In the genomic region with DNA sequence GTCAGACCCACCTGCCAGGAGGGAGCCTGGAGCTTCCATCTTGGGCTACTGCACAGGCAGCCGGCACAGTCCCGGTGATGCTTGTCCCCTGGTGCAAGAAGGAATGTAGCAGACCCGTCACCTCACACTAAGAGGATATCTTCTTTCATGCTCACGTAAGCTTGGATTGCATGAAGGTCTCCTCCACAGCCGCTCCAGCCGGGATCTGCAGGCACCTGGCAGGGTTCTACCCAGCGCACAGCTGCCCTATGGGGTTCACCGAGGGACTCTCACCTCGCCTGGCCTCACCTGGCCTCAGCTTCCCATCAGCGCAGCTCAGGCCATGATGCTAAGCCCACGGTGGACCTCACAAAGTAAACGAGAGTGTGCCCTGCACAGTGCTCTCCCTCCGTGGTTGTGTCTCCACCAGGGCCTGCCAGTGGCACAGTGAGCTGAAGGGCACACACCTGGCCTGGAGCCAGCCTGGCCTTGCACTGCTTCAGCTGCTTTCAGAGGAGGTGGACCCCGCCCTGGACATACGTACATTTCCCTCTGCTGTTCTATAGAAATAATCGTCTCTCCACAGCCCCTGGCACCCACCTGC, we compare ENCODE assay signal across 27 cellular contexts.
DNase-seq lines count a peak whose midpoint lies in the region; ATAC-seq and TF ChIP-seq lines count a peak whose summit lies in the region.
"Had no signal": no experiment of that assay in that cellular context is flagged by ENCODE, and none has a peak within 500 bp of the region (broad histone marks: within the 10 kb centered on the region; RNA-seq: fewer than 3 reads in every experiment).

No MANE protein-coding gene starts in this region.

- peak; percentile 15 for DNase-seq in activated T-cell treated with anti-CD3 and anti-CD28 coated beads, Interleukin-2, amount 50 U/mL, for 24 hours
- DNase-seq in activated T-cell treated with anti-CD3 and anti-CD28 coated beads, Interleukin-2, amount 50 U/mL, for 4 hours: no peak
- DNase-seq in activated B cell treated with CpG ODN at 0.5 μM for 24 hours (peak; percentile 9), left kidney (ENCODE audit: low read depth, low spot score) (peak; percentile 78), type B pancreatic cell (ENCODE audit: extremely low spot score, unreplicated experiment) (peak; percentile 39), hepatocyte (ENCODE audit: low spot score) (no peak), globus pallidus (ENCODE audit: low spot score) (no peak)
- DNase-seq in stimulated activated CD4-positive, alpha-beta T cell treated with anti-CD3 and anti-CD28 coated beads, Interleukin-2, amount 100 ng/mL, for 24 hours: no peak
- DNase-seq: ACHN; activated CD4-positive, alpha-beta memory T cell treated with anti-CD3 and anti-CD28 coated beads, Interleukin-2, amount 10 ng/mL, durations not matched to agents 7 days and 5 days; activated naive CD4-positive, alpha-beta T cell treated with anti-CD3 and anti-CD28 coated beads for 36 hours; activated T-cell treated with anti-CD3 and anti-CD28 coated beads, Interleukin-2, amount 50 U/mL, for 1 hour; anterior cingulate cortex; C1 segment of cervical spinal cord; caudate nucleus; DND-41; GM23248; MG63; midbrain; NCI-H2081; NCI-H345; SHP77 treated with DMSO at 0.1 percent for 48 hours; transverse colon had no signal

- no peak for TF ChIP-seq CTCF in activated B cell treated with CpG ODN at 0.5 μM for 24 hours (IDR thresholded peaks at IDR 0.05)
- TF ChIP-seq CTCF in type B pancreatic cell (conservative IDR thresholded peaks at IDR 0.05): no peak
- TF ChIP-seq CTCF in hepatocyte (IDR thresholded peaks at IDR 0.05; ENCODE audit: poor library complexity): no peak

- H3K27ac ChIP-seq in hepatocyte: no peak overlapping the region
- H3K27ac ChIP-seq: GM23248, heart left ventricle had no signal

- H3K36me3 ChIP-seq in hepatocyte (replicated peaks; ENCODE audit: insufficient read depth, low read depth): no peaks in the 10 kb centered on the region
- H3K36me3 ChIP-seq: MG63, transverse colon had no signal

- CTCF ChIA-PET in activated B cell treated with CpG ODN at 0.5 μM for 24 hours (lab: Charles Lee): no interaction called here

- no peaks in the 10 kb centered on the region for H3K36me3 Mint-ChIP-seq in activated T-cell treated with anti-CD3 and anti-CD28 coated beads, Interleukin-2, amount 50 U/mL, for 24 hours (ENCODE audit: low read depth)
- peaks cover 3% of the 10 kb centered on the region for H3K36me3 Mint-ChIP-seq in activated T-cell treated with anti-CD3 and anti-CD28 coated beads, Interleukin-2, amount 50 U/mL, for 4 hours (ENCODE audit: insufficient read depth)
- H3K36me3 Mint-ChIP-seq in activated B cell treated with CpG ODN at 0.5 μM for 24 hours (ENCODE audit: low read depth): no peaks in the 10 kb centered on the region
- no peaks in the 10 kb centered on the region for H3K36me3 Mint-ChIP-seq in type B pancreatic cell

- no peak overlapping the region for H3K4me3 Mint-ChIP-seq in activated T-cell treated with anti-CD3 and anti-CD28 coated beads, Interleukin-2, amount 50 U/mL, for 24 hours
- H3K4me3 Mint-ChIP-seq in activated T-cell treated with anti-CD3 and anti-CD28 coated beads, Interleukin-2, amount 50 U/mL, for 4 hours: no peak overlapping the region
- H3K4me3 Mint-ChIP-seq in activated B cell treated with CpG ODN at 0.5 μM for 24 hours (no peak overlapping the region), type B pancreatic cell (no peak overlapping the region)
- H3K4me3 Mint-ChIP-seq: activated CD4-positive, alpha-beta memory T cell treated with anti-CD3 and anti-CD28 coated beads, Interleukin-2, amount 10 ng/mL, durations not matched to agents 7 days and 5 days; activated naive CD4-positive, alpha-beta T cell treated with anti-CD3 and anti-CD28 coated beads for 36 hours; naive thymus-derived CD8-positive, alpha-beta T cell had no signal

- H4K20me1 ChIP-seq in hepatocyte (ENCODE audit: insufficient read depth, poor library complexity, severe bottlenecking): no peaks in the 10 kb centered on the region

- peaks cover 9% of the 10 kb centered on the region for H3K4me1 ChIP-seq in hepatocyte (ENCODE audit: insufficient read depth)

- no peaks in the 10 kb centered on the region for H3K4me1 Mint-ChIP-seq in activated T-cell treated with anti-CD3 and anti-CD28 coated beads, Interleukin-2, amount 50 U/mL, for 24 hours (ENCODE audit: low read depth)
- no peaks in the 10 kb centered on the region for H3K4me1 Mint-ChIP-seq in activated T-cell treated with anti-CD3 and anti-CD28 coated beads, Interleukin-2, amount 50 U/mL, for 4 hours (ENCODE audit: low read depth)
- no peaks in the 10 kb centered on the region for H3K4me1 Mint-ChIP-seq in activated B cell treated with CpG ODN at 0.5 μM for 24 hours
- H3K4me1 Mint-ChIP-seq in type B pancreatic cell (ENCODE audit: unreplicated experiment): peaks cover 7% of the 10 kb centered on the region
- H3K4me1 Mint-ChIP-seq: activated CD4-positive, alpha-beta memory T cell treated with anti-CD3 and anti-CD28 coated beads, Interleukin-2, amount 10 ng/mL, durations not matched to agents 7 days and 5 days had no signal

- POLR2A ChIA-PET in activated B cell treated with CpG ODN at 0.5 μM for 24 hours (lab: Charles Lee): no interaction called here

- H3K4me2 ChIP-seq in hepatocyte: no peak overlapping the region

- no peaks in the 10 kb centered on the region for H3K27me3 ChIP-seq in hepatocyte
- H3K27me3 ChIP-seq: heart left ventricle, MG63, transverse colon had no signal

- no peak for ATAC-seq in activated T-cell treated with anti-CD3 and anti-CD28 coated beads, Interleukin-2, amount 50 U/mL, for 4 hours
- ATAC-seq in activated B cell treated with CpG ODN at 0.5 μM for 24 hours (ENCODE audit: low read depth): no peak
- ATAC-seq: activated CD4-positive, CD25-positive, alpha-beta regulatory T cell treated with anti-CD3 and anti-CD28 coated beads, Interleukin-2, amount 50 U/mL, for 24 hours; K562; naive thymus-derived CD8-positive, alpha-beta T cell had no signal

- no peaks in the 10 kb centered on the region for H3K79me2 ChIP-seq in hepatocyte

- intact Hi-C loops in activated B cell treated with CpG ODN at 0.5 μM for 24 hours (cut with micrococcal nuclease): no loop called here

- no peaks in the 10 kb centered on the region for H3K9me3 Mint-ChIP-seq in activated T-cell treated with anti-CD3 and anti-CD28 coated beads, Interleukin-2, amount 50 U/mL, for 24 hours
- no peaks in the 10 kb centered on the region for H3K9me3 Mint-ChIP-seq in activated T-cell treated with anti-CD3 and anti-CD28 coated beads, Interleukin-2, amount 50 U/mL, for 4 hours
- H3K9me3 Mint-ChIP-seq in activated B cell treated with CpG ODN at 0.5 μM for 24 hours (no peaks in the 10 kb centered on the region), type B pancreatic cell (no peaks in the 10 kb centered on the region)
- H3K9me3 Mint-ChIP-seq: activated CD4-positive, alpha-beta memory T cell treated with anti-CD3 and anti-CD28 coated beads, Interleukin-2, amount 10 ng/mL, durations not matched to agents 7 days and 5 days; activated naive CD4-positive, alpha-beta T cell treated with anti-CD3 and anti-CD28 coated beads for 36 hours; naive thymus-derived CD8-positive, alpha-beta T cell had no signal

- H3K27me3 Mint-ChIP-seq in activated T-cell treated with anti-CD3 and anti-CD28 coated beads, Interleukin-2, amount 50 U/mL, for 24 hours: no peaks in the 10 kb centered on the region
- H3K27me3 Mint-ChIP-seq in activated T-cell treated with anti-CD3 and anti-CD28 coated beads, Interleukin-2, amount 50 U/mL, for 4 hours (ENCODE audit: low read depth): no peaks in the 10 kb centered on the region
- no peaks in the 10 kb centered on the region for H3K27me3 Mint-ChIP-seq in activated B cell treated with CpG ODN at 0.5 μM for 24 hours
- H3K27me3 Mint-ChIP-seq in type B pancreatic cell: peaks cover 11% of the 10 kb centered on the region
- H3K27me3 Mint-ChIP-seq: naive thymus-derived CD8-positive, alpha-beta T cell had no signal

- H2AFZ ChIP-seq in hepatocyte: no peak overlapping the region
- H2AFZ ChIP-seq: GM23248 had no signal

- no peaks in the 10 kb centered on the region for H3K9me2 ChIP-seq in hepatocyte (replicated peaks; ENCODE audit: insufficient read depth)

- no peak overlapping the region for H3K27ac Mint-ChIP-seq in activated T-cell treated with anti-CD3 and anti-CD28 coated beads, Interleukin-2, amount 50 U/mL, for 24 hours
- H3K27ac Mint-ChIP-seq in activated B cell treated with CpG ODN at 0.5 μM for 24 hours (no peak overlapping the region), type B pancreatic cell (no peak overlapping the region)
- H3K27ac Mint-ChIP-seq: activated CD4-positive, alpha-beta memory T cell treated with anti-CD3 and anti-CD28 coated beads, Interleukin-2, amount 10 ng/mL, durations not matched to agents 7 days and 5 days; activated naive CD4-positive, alpha-beta T cell treated with anti-CD3 and anti-CD28 coated beads for 36 hours; naive thymus-derived CD8-positive, alpha-beta T cell had no signal

- 95% methylated on average over 16 of the region's 16 CpGs for WGBS in hepatocyte (ENCODE audit: low lambda C conversion rate, missing lambda C conversion rate)

- H3K9me3 ChIP-seq in hepatocyte (ENCODE audit: low read depth): no peaks in the 10 kb centered on the region
- H3K9me3 ChIP-seq: heart left ventricle, MG63, transverse colon had no signal

- no peak overlapping the region for H3K4me3 ChIP-seq in hepatocyte
- H3K4me3 ChIP-seq: GM23248, heart left ventricle, K562, MG63, transverse colon had no signal

Comparison
In these comparisons a context has a peak if more than half of its experiments do, and no peak if none do; other contexts are left out.
1. DNase-seq: peak in activated T-cell treated with anti-CD3 and anti-CD28 coated beads, Interleukin-2, amount 50 U/mL, for 24 hours (single experiment), activated B cell treated with CpG ODN at 0.5 μM for 24 hours (single experiment), left kidney (single experiment) and type B pancreatic cell (single experiment); none in activated T-cell treated with anti-CD3 and anti-CD28 coated beads, Interleukin-2, amount 50 U/mL, for 4 hours (single experiment), stimulated activated CD4-positive, alpha-beta T cell treated with anti-CD3 and anti-CD28 coated beads, Interleukin-2, amount 100 ng/mL, for 24 hours (0 of 2), hepatocyte (single experiment) and globus pallidus (single experiment).